ENCODE assay signal across 26 cellular contexts in the genomic region with DNA sequence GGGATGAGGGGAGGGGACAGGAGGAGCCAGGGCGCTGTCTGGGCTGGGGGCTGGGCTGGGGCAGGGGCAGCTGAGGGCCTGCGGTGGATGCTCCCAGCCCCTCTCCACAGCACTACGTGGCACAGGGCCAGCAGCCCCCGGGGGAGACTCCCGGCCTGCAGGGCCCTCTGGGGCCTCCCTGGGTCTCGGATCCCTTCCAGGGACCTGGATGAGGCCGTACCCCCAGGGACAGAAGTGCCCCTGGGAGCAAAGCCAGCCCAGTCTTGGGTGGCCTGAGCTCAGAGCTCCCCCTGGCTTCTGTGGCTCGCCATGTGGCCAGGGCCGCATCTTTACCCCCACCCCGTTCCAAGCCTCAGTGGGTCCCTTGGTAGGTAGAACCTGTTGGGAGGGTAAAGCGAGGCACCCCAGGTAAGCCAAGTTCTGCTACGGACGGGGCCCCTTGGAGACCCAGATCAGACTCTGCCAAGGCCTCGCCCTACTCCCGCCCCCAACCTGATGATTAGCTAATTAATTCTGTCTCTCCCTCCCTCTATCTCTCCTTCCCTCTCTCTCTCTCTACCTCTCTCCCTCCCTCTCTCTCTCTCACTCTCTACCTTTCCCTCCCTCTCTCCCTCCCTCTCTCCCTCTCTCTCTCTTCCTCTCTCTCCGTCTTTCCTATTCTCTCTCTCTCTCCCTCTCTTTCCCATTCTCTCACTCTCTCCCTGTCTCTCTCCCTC. TPM values are rescaled to one million over a fixed set of nuclear protein-coding genes. Genes with fewer than 3 reads are reported as not detected.
A peak's percentile ranks its signal among the peaks of the same experiment; 100 is the strongest.
DNase-seq lines count a peak whose midpoint lies in the region; ATAC-seq and TF ChIP-seq lines count a peak whose summit lies in the region.
"Had no signal": no experiment of that assay in that cellular context is flagged by ENCODE, and none has a peak within 500 bp of the region (broad histone marks: within the 10 kb centered on the region; RNA-seq: fewer than 3 reads in every experiment).

No MANE protein-coding gene starts in this region.

- no peaks in the 10 kb centered on the region for H3K9me3 ChIP-seq in neuronal stem cell (replicated peaks in 1 of 2; ENCODE audit: control insufficient read depth in 2 of 2, insufficient read depth in 1 of 2, low read depth in 1 of 2, low read length in 2 of 2)
- H3K9me3 ChIP-seq: upper lobe of right lung had no signal

- DNase-seq in GM10248 (ENCODE audit: extremely low spot score) = no peak
- DNase-seq in HFF-Myc (ENCODE audit: extremely low read depth, low read depth) = no peak
- DNase-seq in RPMI8226 = peak; percentile 47
- DNase-seq in neuronal stem cell (ENCODE audit: low spot score) = no peak
- no peak for DNase-seq in HuH-7.5 (ENCODE audit: low spot score)
- DNase-seq in foreskin keratinocyte = no peak
- DNase-seq: activated B cell treated with CpG ODN at 0.5 μM for 24 hours; activated CD4-positive, alpha-beta memory T cell treated with anti-CD3 and anti-CD28 coated beads for 36 hours; activated T-cell treated with anti-CD3 and anti-CD28 coated beads, Interleukin-2, amount 50 U/mL, for 1 hour; caudate nucleus; COR-L47; dorsolateral prefrontal cortex; EL; erythroblast; GOT3; islet precursor cell; mucosa of descending colon; NCI-H1694; stimulated activated CD4-positive, alpha-beta T cell treated with anti-CD3 and anti-CD28 coated beads, Interleukin-4, amount 100 ng/mL, for 24 hours; upper lobe of right lung had no signal

- WGBS in neuronal stem cell (ENCODE audit: extremely low coverage in 2 of 2, insufficient read length in 2 of 2, insufficient replicate concordance in 1 of 2), 2 donors = 94 to 100% methylated on average over 1 of the region's 16 CpGs

- H3K79me1 ChIP-seq in neuronal stem cell (ENCODE audit: low read depth, low read length) = peaks cover 3% of the 10 kb centered on the region

- H3K36me3 ChIP-seq in neuronal stem cell (replicated peaks in 1 of 2; ENCODE audit: control insufficient read depth in 2 of 2, insufficient read depth in 2 of 2, low read length in 2 of 2) = no peaks in the 10 kb centered on the region
- H3K36me3 ChIP-seq: upper lobe of right lung had no signal

- H2AK5ac ChIP-seq in neuronal stem cell (ENCODE audit: low read depth, low read length) = no peak overlapping the region

- peak overlapping the region; percentile 75 for H2BK5ac ChIP-seq in neuronal stem cell (ENCODE audit: low read length)

- H3K9ac ChIP-seq in neuronal stem cell (ENCODE audit: low read depth, low read length, poor library complexity) = no peak overlapping the region

- no peak overlapping the region for H3K4me3 ChIP-seq in HFF-Myc (replicated peaks; ENCODE audit: low read depth, low read length)
- no peak overlapping the region for H3K4me3 ChIP-seq in neuronal stem cell (ENCODE audit: low read length in 2 of 2)
- H3K4me3 ChIP-seq: dorsolateral prefrontal cortex, mucosa of descending colon, upper lobe of right lung had no signal

- H3K14ac ChIP-seq in neuronal stem cell (ENCODE audit: low read length) = no peak overlapping the region

- CTCF ChIA-PET in GM10248 (lab: Yijun Ruan, JAX) = interaction anchor here (0.9 to 1.2 kb wide), 2 partner anchors 12 to 20 kb away, joined by 3 read pairs; no protein-coding TSS in a partner anchor

- no peak overlapping the region for H4K91ac ChIP-seq in neuronal stem cell (ENCODE audit: low read depth, low read length, poor library complexity)

- H2BK120ac ChIP-seq in neuronal stem cell (ENCODE audit: low read depth, low read length) = peak overlapping the region; percentile 47

- no peak overlapping the region for H3K23ac ChIP-seq in neuronal stem cell (ENCODE audit: low read depth, low read length, poor library complexity)

- peaks cover 0 to 41% (median 0%) of the 10 kb centered on the region in 3 experiments for H3K27me3 ChIP-seq in neuronal stem cell (ENCODE audit: control insufficient read depth in 3 of 3, insufficient read depth in 3 of 3, low read depth in 1 of 3, low read length in 3 of 3)
- no peaks in the 10 kb centered on the region for H3K27me3 ChIP-seq in foreskin keratinocyte

- POLR2A ChIA-PET in GM10248 (lab: Yijun Ruan, JAX) = no interaction called here

- peak; percentile 19 for TF ChIP-seq CTCF in GM10248 (IDR thresholded peaks at IDR 0.05; ENCODE audit: control extremely low read depth, extremely low read depth, low read depth, missing control alignments)
- TF ChIP-seq CTCF in HFF-Myc (IDR thresholded peaks at IDR 0.05; ENCODE audit: low read depth, low read length, missing control alignments) = peak; percentile 18
- no peak for TF ChIP-seq CTCF in foreskin keratinocyte (conservative IDR thresholded peaks at IDR 0.05)

- ATAC-seq in GM21619 (IDR thresholded peaks at IDR 0.05; ENCODE audit: unreplicated experiment) (no peak), foreskin keratinocyte (no peak)
- ATAC-seq: mucosa of descending colon, upper lobe of right lung had no signal

- H2BK12ac ChIP-seq in neuronal stem cell (ENCODE audit: low read length) = no peak overlapping the region

- no peak overlapping the region for H4K8ac ChIP-seq in neuronal stem cell (ENCODE audit: low read depth, low read length)

- no peak overlapping the region for H3K4ac ChIP-seq in neuronal stem cell (ENCODE audit: low read length)

- H3K27ac ChIP-seq in neuronal stem cell (replicated peaks; ENCODE audit: low read length) (no peak overlapping the region), foreskin keratinocyte (no peak overlapping the region)
- H3K27ac ChIP-seq: dorsolateral prefrontal cortex, upper lobe of right lung had no signal

- peak overlapping the region; percentile 91 for H3K18ac ChIP-seq in neuronal stem cell (ENCODE audit: low read length)

- H2AFZ ChIP-seq in neuronal stem cell (ENCODE audit: low read length) = no peak overlapping the region

- H2BK15ac ChIP-seq in neuronal stem cell (ENCODE audit: low read length) = peak overlapping the region; percentile 67

- no peak overlapping the region for H3K4me2 ChIP-seq in neuronal stem cell (ENCODE audit: insufficient read depth, low read length, poor library complexity, severe bottlenecking)

- H3K4me1 ChIP-seq in neuronal stem cell (ENCODE audit: control insufficient read depth in 2 of 2, insufficient read depth in 1 of 2, low read depth in 1 of 2, low read length in 2 of 2) (peaks cover 3 to 4% of the 10 kb centered on the region in 2 donors), foreskin keratinocyte (no peaks in the 10 kb centered on the region)
- H3K4me1 ChIP-seq: upper lobe of right lung had no signal

RNA-seq across cellular contexts. Expression of a gene that starts 24.3 kb away (rescaled TPM):
- polyA plus RNA-seq in neuronal stem cell (2013, experiment 1 of 2) = 0.10 TPM
- polyA plus RNA-seq in neuronal stem cell (2013, experiment 2 of 2) = 0.07 TPM
- total RNA-seq in foreskin keratinocyte = not detected in 2 replicates
- polyA plus RNA-seq in foreskin keratinocyte = not detected in 2 replicates
- total RNA-seq: activated B cell treated with CpG ODN at 0.5 μM for 24 hours; activated CD4-positive, alpha-beta memory T cell treated with anti-CD3 and anti-CD28 coated beads for 36 hours; HT1080; SK-MEL-5; T-helper 2 cell treated with Interferon-gamma antibody and Interleukin-4, amounts not matched to agents 100 ng/mL and 5 ng/mL, for 36 hours had no signal

RNA-seq across cellular contexts. Expression of a gene that starts 27.0 kb away (rescaled TPM):
- not detected for polyA plus RNA-seq in neuronal stem cell (2013, experiment 1 of 2)
- polyA plus RNA-seq in neuronal stem cell (2013, experiment 2 of 2) = not detected
- not detected in 2 replicates for total RNA-seq in foreskin keratinocyte
- not detected in 2 replicates for polyA plus RNA-seq in foreskin keratinocyte
- total RNA-seq: activated B cell treated with CpG ODN at 0.5 μM for 24 hours; activated CD4-positive, alpha-beta memory T cell treated with anti-CD3 and anti-CD28 coated beads for 36 hours; frontal cortex; HT1080; mucosa of descending colon; pulmonary artery endothelial cell; SK-MEL-5; T-helper 2 cell treated with Interferon-gamma antibody and Interleukin-4, amounts not matched to agents 100 ng/mL and 5 ng/mL, for 36 hours; upper lobe of right lung had no signal
